In the genomic region with DNA sequence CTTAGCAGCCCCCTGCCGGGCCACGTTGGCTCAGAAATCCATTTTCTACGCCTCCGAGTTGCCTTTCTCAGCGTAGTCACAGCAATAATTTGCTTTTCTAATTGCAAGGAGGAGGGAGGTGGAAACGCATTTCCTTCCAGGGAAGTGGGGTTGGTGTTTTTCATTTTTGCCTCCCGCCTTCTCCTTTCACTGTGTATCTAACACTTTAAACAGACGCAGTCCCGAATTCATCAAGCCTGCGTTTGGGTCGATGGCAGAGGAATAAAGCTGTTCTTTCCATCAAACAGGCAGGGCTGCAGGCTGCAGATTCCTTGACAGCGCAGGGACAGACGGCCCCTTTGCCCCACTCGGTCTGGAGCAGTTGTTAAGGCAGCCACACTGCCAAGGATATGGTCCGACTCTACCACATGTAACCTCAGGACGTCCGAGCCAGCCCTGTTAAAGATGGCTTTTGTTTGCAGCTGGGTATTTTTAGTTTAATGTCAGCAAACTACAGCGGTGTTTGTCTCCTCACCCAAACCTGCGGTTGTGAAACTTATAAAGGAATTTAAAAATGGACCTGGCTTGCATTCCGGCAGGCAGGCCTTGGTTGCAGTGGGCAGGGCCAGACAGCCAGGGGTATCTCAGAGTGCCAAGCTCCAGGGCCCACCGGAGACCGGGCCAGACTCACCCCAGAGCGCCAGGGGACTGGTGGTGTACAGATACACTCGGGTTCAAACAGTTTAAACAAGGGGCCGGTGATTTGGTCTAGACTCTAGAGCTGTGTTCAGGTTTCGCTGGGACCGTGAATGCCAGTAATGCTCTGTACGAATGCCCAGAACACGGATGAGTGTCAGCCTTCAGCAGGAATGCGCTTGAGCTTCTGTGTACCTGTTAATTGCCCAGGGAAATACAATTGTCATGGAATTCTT, we compare ENCODE assay signal across 9 cellular contexts. TPM values are rescaled to one million over a fixed set of nuclear protein-coding genes. Genes with fewer than 3 reads are reported as not detected.
DNase-seq lines count a peak whose midpoint lies in the region; ATAC-seq, FAIRE-seq and TF ChIP-seq lines count a peak whose summit lies in the region.
"Had no signal": no experiment of that assay in that cellular context is flagged by ENCODE, and none has a peak within 500 bp of the region (broad histone marks: within the 10 kb centered on the region; RNA-seq: fewer than 3 reads in every experiment).

No MANE protein-coding gene starts in this region.

- no peak for ATAC-seq in HG03175 (IDR thresholded peaks at IDR 0.05; ENCODE audit: unreplicated experiment)

- peak overlapping the region; percentile 96 to 99 (median 97) for H3K4me3 Mint-ChIP-seq in brain

- peaks cover 21% of the 10 kb centered on the region for H3K27me3 Mint-ChIP-seq in brain

- H3K27me3 ChIP-seq in keratinocyte (ENCODE audit: control insufficient read depth, extremely low read depth, insufficient read depth, low read length) (no peaks in the 10 kb centered on the region), stomach smooth muscle (ENCODE audit: control insufficient read depth in 1 of 2, insufficient read depth in 2 of 2, low read length in 2 of 2) (no peaks in the 10 kb centered on the region)

- H3K4me1 ChIP-seq in keratinocyte (ENCODE audit: control insufficient read depth, extremely low read depth, insufficient read depth, low read length) (peaks cover 32% of the 10 kb centered on the region), stomach smooth muscle (ENCODE audit: control insufficient read depth, insufficient read depth, low read length) (peaks cover 25% of the 10 kb centered on the region)

- H3K9me1 ChIP-seq in keratinocyte (ENCODE audit: control insufficient read depth, extremely low read depth, insufficient read depth, low read length) = no peaks in the 10 kb centered on the region

- H3K9me3 ChIP-seq in keratinocyte (ENCODE audit: control insufficient read depth, low read depth, low read length) (no peaks in the 10 kb centered on the region), stomach smooth muscle (ENCODE audit: control insufficient read depth in 2 of 2, low read length in 2 of 2) (no peaks in the 10 kb centered on the region)

- H4K20me1 ChIP-seq in keratinocyte (ENCODE audit: control insufficient read depth, extremely low read depth, insufficient read depth, low read length) = no peaks in the 10 kb centered on the region

- H3K9me3 Mint-ChIP-seq in brain = no peaks in the 10 kb centered on the region

- TF ChIP-seq POLR2A in NB4 (IDR thresholded peaks at IDR 0.05; ENCODE audit: extremely low read depth, insufficient read length) = no peak

- dilution Hi-C loops in keratinocyte (cut with MboI; ENCODE audit: extremely low pct_ligation_motif_present, low sequenced_read_pairs) = no loop called here

- H3K36me3 ChIP-seq in keratinocyte (ENCODE audit: control insufficient read depth in 2 of 2, extremely low read depth in 1 of 2, insufficient read depth in 2 of 2, low read length in 2 of 2) (no peaks in the 10 kb centered on the region), stomach smooth muscle (ENCODE audit: control insufficient read depth in 2 of 2, insufficient read depth in 2 of 2, low read length in 2 of 2) (no peaks in the 10 kb centered on the region)

- peaks cover 57% of the 10 kb centered on the region for H3K79me2 ChIP-seq in keratinocyte (ENCODE audit: control insufficient read depth, insufficient read depth, low read length)

- no peak for TF ChIP-seq CTCF in NB4 (IDR thresholded peaks at IDR 0.05; ENCODE audit: low read depth, low read length)
- no peak for TF ChIP-seq CTCF in brain (conservative IDR thresholded peaks at IDR 0.05)
- TF ChIP-seq CTCF in keratinocyte (optimal IDR thresholded peaks at IDR 0.05 in 1 of 3, IDR thresholded peaks at IDR 0.05 in 1 of 3, conservative IDR thresholded peaks at IDR 0.05 in 1 of 3; ENCODE audit: extremely low read depth in 1 of 3, insufficient read depth in 2 of 3, low read length in 3 of 3) = no peak

- peaks cover 55% of the 10 kb centered on the region for H3K4me1 Mint-ChIP-seq in brain

- H3K27ac ChIP-seq in keratinocyte (ENCODE audit: control insufficient read depth, insufficient read depth, low read length) = peak overlapping the region; percentile 59
- peak overlapping the region; percentile 73 for H3K27ac ChIP-seq in stomach smooth muscle (ENCODE audit: low read length)
- H3K27ac ChIP-seq: 22Rv1 had no signal

- no peak for FAIRE-seq in keratinocyte (lab: Jason Lieb, UNC)

- peak; percentile 50 for DNase-seq in DMS 273 (lab: John Stamatoyannopoulos, UW; ENCODE audit: unreplicated experiment)
- DNase-seq in DMS 273 treated with DMSO at 0.1 percent for 48 hours (lab: John Stamatoyannopoulos, UW) = no peak
- DNase-seq in NB4 (ENCODE audit: low read depth) = peak; percentile 68
- DNase-seq in keratinocyte (ENCODE audit: low read depth, low spot score) = no peak
- DNase-seq in NCI-H2227 treated with DMSO at 0.1 percent for 48 hours (lab: John Stamatoyannopoulos, UW) = no peak

- H3K4me3 ChIP-seq in NB4 (ENCODE audit: low read depth, low read length) (peak overlapping the region; percentile 88), keratinocyte (ENCODE audit: control insufficient read depth in 2 of 3, extremely low read depth in 1 of 3, insufficient read depth in 2 of 3, low read depth in 1 of 3, low read length in 3 of 3) (peak overlapping the region; percentile 92 to 95 (median 93)), stomach smooth muscle (ENCODE audit: low read length in 2 of 2) (peak overlapping the region; percentile 89 to 93)

- peak overlapping the region; percentile 96 for H3K4me2 ChIP-seq in keratinocyte (ENCODE audit: control insufficient read depth, extremely low read depth, insufficient read depth, low read depth, low read length)

- peak overlapping the region; percentile 55 to 95 (median 89) for H3K27ac Mint-ChIP-seq in brain

- peak overlapping the region; percentile 74 for H2AFZ ChIP-seq in keratinocyte (ENCODE audit: control insufficient read depth, low read length)

- H3K9ac ChIP-seq in keratinocyte (ENCODE audit: control insufficient read depth, extremely low read depth, insufficient read depth, low read length) (peak overlapping the region; percentile 84), stomach smooth muscle (ENCODE audit: low read length in 2 of 2) (peak overlapping the region; percentile 69 to 76)

- peaks cover 13% of the 10 kb centered on the region for H3K36me3 Mint-ChIP-seq in brain

RNA-seq across cellular contexts. Expression of gene CHST11, which starts 2.2 kb away (rescaled TPM):
- polyA plus RNA-seq in brain (ENCODE audit: insufficient read depth, low read depth, low replicate concordance) (7.2 TPM), keratinocyte (11.9 to 22.5 TPM (median 15.7 TPM) in 3 replicates)
- 5.9 TPM for polyA plus RNA-seq in keratinocyte (2011; ENCODE audit: low read depth)
- polyA plus RNA-seq in keratinocyte (2011; cell fraction: cytosol; rRNA removed) = 7.7 and 11.2 TPM in 2 replicates
- polyA plus RNA-seq in keratinocyte (2011; cell fraction: nucleus; rRNA removed) = 25.3 and 27.1 TPM in 2 replicates
- polyA plus RNA-seq in keratinocyte (2012; ENCODE audit: low replicate concordance) = 5.0 and 17.9 TPM in 2 replicates
- polyA minus RNA-seq in keratinocyte = 12.1 to 77.8 TPM (median 14.7 TPM) in 3 replicates
- 6.7 TPM for polyA minus RNA-seq in keratinocyte (2011; cell fraction: cytosol; rRNA and poly(A)+ RNA removed)
- 18.3 and 26.2 TPM in 2 replicates for polyA minus RNA-seq in keratinocyte (2011; cell fraction: nucleus; rRNA and poly(A)+ RNA removed)

Comparison
In these comparisons a context has a peak if more than half of its experiments do, and no peak if none do; other contexts are left out.
1. DNase-seq: peak in DMS 273 (single experiment) and NB4 (single experiment); none in DMS 273 treated with DMSO at 0.1 percent for 48 hours (single experiment), keratinocyte (single experiment) and NCI-H2227 treated with DMSO at 0.1 percent for 48 hours (single experiment).
2. Peak in every context shown above with its lines, with median percentiles within 50 percentile points of each other: H3K4me3 ChIP-seq.